ENCODE assay signal across 1 cellular context in genomic region chr22:41684194-41684593, GRCh38.
TF ChIP-seq lines count a peak whose summit lies in the region.

No MANE protein-coding gene starts in this region.

TF ChIP-seq in HCT116, 20 proteins besides CTCF, POLR2A, EP300 and RAD21 (continued from another document):
- no peak for TF ChIP-seq ZBTB33 (IDR thresholded peaks at IDR 0.05; ENCODE audit: extremely low read depth, insufficient replicate concordance, low read length)
- no peak for TF ChIP-seq FOSL1 (IDR thresholded peaks at IDR 0.05; ENCODE audit: low read depth)
- TF ChIP-seq ELF1 (IDR thresholded peaks at IDR 0.05; ENCODE audit: borderline replicate concordance, low read depth) = no peak
- no peak for TF ChIP-seq POLR2AphosphoS5 (IDR thresholded peaks at IDR 0.05; ENCODE audit: low read depth, low read length)
- no peak for TF ChIP-seq SP1 (IDR thresholded peaks at IDR 0.05; ENCODE audit: low read depth)
- TF ChIP-seq ZNF274 (IDR thresholded peaks at IDR 0.05; ENCODE audit: low read depth, low read length) = no peak
- TF ChIP-seq CBX3 (IDR thresholded peaks at IDR 0.05; ENCODE audit: low read depth) = no peak
- no peak for TF ChIP-seq REST (IDR thresholded peaks at IDR 0.05; ENCODE audit: low read depth)
- TF ChIP-seq SRF (IDR thresholded peaks at IDR 0.05; ENCODE audit: low read depth) = no peak
- TF ChIP-seq YY1 (IDR thresholded peaks at IDR 0.05; ENCODE audit: extremely low read depth, insufficient replicate concordance, low read depth, low read length) = no peak
- no peak for TF ChIP-seq JUND (IDR thresholded peaks at IDR 0.05)
- TF ChIP-seq CEBPB (IDR thresholded peaks at IDR 0.05; ENCODE audit: low read depth) = no peak
